ENCODE assay signal across 7 cellular contexts in the genomic region with DNA sequence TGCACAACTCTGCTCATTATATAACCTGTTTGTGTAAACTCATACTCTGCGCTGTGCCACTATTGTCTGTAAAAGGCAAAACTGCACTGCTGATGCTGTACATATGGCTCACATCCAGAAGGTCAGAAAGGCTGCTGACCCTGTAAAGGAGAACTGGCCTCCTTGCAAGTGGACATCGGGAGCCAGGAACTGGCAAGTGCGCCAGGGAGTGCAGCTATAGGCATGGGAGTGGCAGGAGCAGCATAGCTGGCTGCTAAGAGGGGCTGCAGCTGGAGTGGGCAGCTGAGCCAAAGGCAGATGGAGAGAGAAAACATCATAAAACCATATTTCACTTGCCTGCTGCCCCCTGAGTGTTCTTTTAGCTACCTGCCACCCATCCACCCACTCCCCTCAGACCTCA.
"Had no signal": no experiment of that assay in that cellular context is flagged by ENCODE, and none has a peak within 500 bp of the region (broad histone marks: within the 10 kb centered on the region; RNA-seq: fewer than 3 reads in every experiment).

No MANE protein-coding gene starts in this region.

- H3K27ac ChIP-seq: GM23248, HL-60 had no signal

- H3K4me3 ChIP-seq: GM23248, HAP-1 had no signal

- H3K9me3 ChIP-seq: HAP-1 had no signal

- H3K36me3 ChIP-seq: HAP-1 had no signal

- H3K4me1 Mint-ChIP-seq: IgD-negative memory B cell had no signal

- H3K27ac Mint-ChIP-seq: HFFc6, IgD-negative memory B cell had no signal

- DNase-seq: GM23248, GOT3, H7, HFFc6 had no signal

- H3K36me3 Mint-ChIP-seq: IgD-negative memory B cell had no signal

- H3K27me3 Mint-ChIP-seq: IgD-negative memory B cell had no signal

- H2AFZ ChIP-seq: GM23248 had no signal

- H3K4me3 Mint-ChIP-seq: HFFc6, IgD-negative memory B cell had no signal

- H3K4me1 ChIP-seq: HAP-1 had no signal
